Comparison of ENCODE assay signal across 17 cellular contexts in the genomic region with DNA sequence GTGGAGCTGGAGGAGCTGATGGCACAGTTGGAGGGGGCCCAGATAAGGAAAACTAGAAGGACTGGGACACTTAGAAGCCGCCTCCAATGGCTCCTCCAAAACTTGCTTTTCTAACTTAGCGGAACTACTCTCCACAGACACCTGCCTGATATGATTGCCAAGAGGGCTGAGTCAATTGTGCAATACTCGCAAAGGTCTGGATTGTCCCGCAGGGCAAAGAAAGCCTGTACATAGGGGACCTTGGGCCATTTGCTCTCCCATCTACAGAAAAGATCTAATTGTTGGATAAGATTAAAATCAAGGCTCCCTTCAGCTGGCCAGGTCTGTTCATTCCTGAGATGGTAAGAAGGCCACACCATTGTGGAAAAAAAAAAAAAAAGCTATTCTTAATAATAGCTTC.
DNase-seq lines count a peak whose midpoint lies in the region; ATAC-seq and TF ChIP-seq lines count a peak whose summit lies in the region.
"Had no signal": no experiment of that assay in that cellular context is flagged by ENCODE, and none has a peak within 500 bp of the region (broad histone marks: within the 10 kb centered on the region; RNA-seq: fewer than 3 reads in every experiment).

No MANE protein-coding gene starts in this region.

- H3K79me2 ChIP-seq in parathyroid adenoma: no peaks in the 10 kb centered on the region

- POLR2A ChIA-PET in activated naive CD8-positive, alpha-beta T cell treated with anti-CD3 and anti-CD28 coated beads, Interleukin-2, amount 10 ng/mL, durations not matched to agents 7 days and 5 days (lab: Charles Lee): no interaction called here

- peaks cover 3% of the 10 kb centered on the region for H3K27me3 Mint-ChIP-seq in activated naive CD8-positive, alpha-beta T cell treated with anti-CD3 and anti-CD28 coated beads, Interleukin-2, amount 10 ng/mL, durations not matched to agents 7 days and 5 days
- peaks cover 4% of the 10 kb centered on the region for H3K27me3 Mint-ChIP-seq in activated naive CD8-positive, alpha-beta T cell treated with anti-CD3 and anti-CD28 coated beads for 36 hours

- no peak overlapping the region for H3K4me3 Mint-ChIP-seq in activated naive CD8-positive, alpha-beta T cell treated with anti-CD3 and anti-CD28 coated beads, Interleukin-2, amount 10 ng/mL, durations not matched to agents 7 days and 5 days
- H3K4me3 Mint-ChIP-seq in activated naive CD8-positive, alpha-beta T cell treated with anti-CD3 and anti-CD28 coated beads for 36 hours: no peak overlapping the region
- H3K4me3 Mint-ChIP-seq: CD8-positive, alpha-beta memory T cell had no signal

- H3K4me3 ChIP-seq in liver (ENCODE audit: low read depth in 1 of 3, low read length in 3 of 3): no peak overlapping the region
- no peak overlapping the region for H3K4me3 ChIP-seq in parathyroid adenoma (ENCODE audit: low read depth, low read length)
- H3K4me3 ChIP-seq: BLaER1, HAP-1 had no signal

- H3K9me3 ChIP-seq in liver (ENCODE audit: control insufficient read depth in 4 of 4, low read length in 3 of 4): no peaks in the 10 kb centered on the region
- no peaks in the 10 kb centered on the region for H3K9me3 ChIP-seq in parathyroid adenoma (ENCODE audit: control insufficient read depth, low read length)
- H3K9me3 ChIP-seq: BLaER1, Caco-2, HAP-1 had no signal

- DNase-seq in activated naive CD8-positive, alpha-beta T cell treated with anti-CD3 and anti-CD28 coated beads, Interleukin-2, amount 10 ng/mL, durations not matched to agents 7 days and 5 days: no peak
- no peak for DNase-seq in activated naive CD8-positive, alpha-beta T cell treated with anti-CD3 and anti-CD28 coated beads for 36 hours
- DNase-seq in GM10266 (ENCODE audit: extremely low spot score): no peak
- DNase-seq: AML-193; Caco-2; CD8-positive, alpha-beta memory T cell; DMS53; GF-D8; GOT3 had no signal

- H3K9ac ChIP-seq in liver (ENCODE audit: low read depth in 1 of 2, low read length in 2 of 2) (no peak overlapping the region), parathyroid adenoma (no peak overlapping the region)
- H3K9ac ChIP-seq: BLaER1 had no signal

- H3K27me3 ChIP-seq in liver (ENCODE audit: control insufficient read depth in 4 of 4, insufficient read depth in 4 of 4, low read length in 3 of 4) (no peaks in the 10 kb centered on the region), parathyroid adenoma (ENCODE audit: control insufficient read depth, insufficient read depth, low read length) (no peaks in the 10 kb centered on the region)
- H3K27me3 ChIP-seq: BLaER1 had no signal

- H3K27ac ChIP-seq in liver (ENCODE audit: low read depth in 1 of 2, low read length in 2 of 2) (no peak overlapping the region), parathyroid adenoma (no peak overlapping the region)
- H3K27ac ChIP-seq: 22Rv1, BLaER1 had no signal

- no peaks in the 10 kb centered on the region for H3K36me3 Mint-ChIP-seq in activated naive CD8-positive, alpha-beta T cell treated with anti-CD3 and anti-CD28 coated beads, Interleukin-2, amount 10 ng/mL, durations not matched to agents 7 days and 5 days
- no peaks in the 10 kb centered on the region for H3K36me3 Mint-ChIP-seq in activated naive CD8-positive, alpha-beta T cell treated with anti-CD3 and anti-CD28 coated beads for 36 hours
- H3K36me3 Mint-ChIP-seq: CD8-positive, alpha-beta memory T cell had no signal

- no peaks in the 10 kb centered on the region for H3K9me3 Mint-ChIP-seq in activated naive CD8-positive, alpha-beta T cell treated with anti-CD3 and anti-CD28 coated beads, Interleukin-2, amount 10 ng/mL, durations not matched to agents 7 days and 5 days
- no peaks in the 10 kb centered on the region for H3K9me3 Mint-ChIP-seq in activated naive CD8-positive, alpha-beta T cell treated with anti-CD3 and anti-CD28 coated beads for 36 hours
- H3K9me3 Mint-ChIP-seq: CD8-positive, alpha-beta memory T cell had no signal

- WGBS in liver: 43% methylated on average over 4 of the region's 4 CpGs

- peak overlapping the region; percentile 25 for H2AFZ ChIP-seq in parathyroid adenoma

- no peak overlapping the region for H3K4me2 ChIP-seq in parathyroid adenoma (ENCODE audit: low read length)
- H3K4me2 ChIP-seq: BLaER1 had no signal

- H3K36me3 ChIP-seq in liver (ENCODE audit: control insufficient read depth in 4 of 4, insufficient read depth in 3 of 4, low read depth in 1 of 4, low read length in 3 of 4) (no peaks in the 10 kb centered on the region), parathyroid adenoma (ENCODE audit: control insufficient read depth, insufficient read depth, low read length) (no peaks in the 10 kb centered on the region)
- H3K36me3 ChIP-seq: BLaER1, HAP-1 had no signal

- H3K4me1 Mint-ChIP-seq in activated naive CD8-positive, alpha-beta T cell treated with anti-CD3 and anti-CD28 coated beads, Interleukin-2, amount 10 ng/mL, durations not matched to agents 7 days and 5 days: no peaks in the 10 kb centered on the region
- no peaks in the 10 kb centered on the region for H3K4me1 Mint-ChIP-seq in activated naive CD8-positive, alpha-beta T cell treated with anti-CD3 and anti-CD28 coated beads for 36 hours
- H3K4me1 Mint-ChIP-seq: CD8-positive, alpha-beta memory T cell had no signal

- ATAC-seq in activated naive CD8-positive, alpha-beta T cell treated with anti-CD3 and anti-CD28 coated beads, Interleukin-2, amount 10 ng/mL, durations not matched to agents 7 days and 5 days (ENCODE audit: low read depth): no peak
- ATAC-seq in HG03139 (IDR thresholded peaks at IDR 0.05; ENCODE audit: unreplicated experiment) (no peak), GM18502 (IDR thresholded peaks at IDR 0.05; ENCODE audit: poor library complexity, unreplicated experiment) (no peak), GM21423 (IDR thresholded peaks at IDR 0.05; ENCODE audit: unreplicated experiment) (no peak)

- peak in 1 of 2 donors; percentile 31 for TF ChIP-seq RAD21 in liver (IDR thresholded peaks at IDR 0.05)

- TF ChIP-seq CTCF in liver (IDR thresholded peaks at IDR 0.05; ENCODE audit: low read depth, low read length, missing input control) (no peak), parathyroid adenoma (IDR thresholded peaks at IDR 0.05) (no peak), GM10266 (IDR thresholded peaks at IDR 0.05; ENCODE audit: control insufficient read depth, insufficient read depth, low read depth, missing control alignments) (no peak)

- H3K27ac Mint-ChIP-seq in activated naive CD8-positive, alpha-beta T cell treated with anti-CD3 and anti-CD28 coated beads, Interleukin-2, amount 10 ng/mL, durations not matched to agents 7 days and 5 days: peak overlapping the region; percentile 25
- H3K27ac Mint-ChIP-seq in activated naive CD8-positive, alpha-beta T cell treated with anti-CD3 and anti-CD28 coated beads for 36 hours: no peak overlapping the region
- H3K27ac Mint-ChIP-seq: CD8-positive, alpha-beta memory T cell had no signal

- H3K4me1 ChIP-seq in liver (ENCODE audit: control insufficient read depth in 4 of 4, insufficient read depth in 4 of 4, low read length in 3 of 4) (peaks cover 0 to 4% (median 1%) of the 10 kb centered on the region in 4 donors), parathyroid adenoma (no peaks in the 10 kb centered on the region)
- H3K4me1 ChIP-seq: BLaER1, HAP-1 had no signal

TF ChIP-seq in liver, 16 proteins besides CTCF, POLR2A, EP300 and RAD21:
- TF ChIP-seq HNF4A (conservative IDR thresholded peaks at IDR 0.05): peak; percentile 51 to 61
- TF ChIP-seq, protein P1, sequence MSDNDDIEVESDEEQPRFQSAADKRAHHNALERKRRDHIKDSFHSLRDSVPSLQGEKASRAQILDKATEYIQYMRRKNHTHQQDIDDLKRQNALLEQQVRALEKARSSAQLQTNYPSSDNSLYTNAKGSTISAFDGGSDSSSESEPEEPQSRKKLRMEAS (IDR thresholded peaks at IDR 0.05): no peak
- TF ChIP-seq YY1 (IDR thresholded peaks at IDR 0.05): no peak
- peak; percentile 11 to 31 for TF ChIP-seq RXRA (IDR thresholded peaks at IDR 0.05)
- TF ChIP-seq, protein P2, sequence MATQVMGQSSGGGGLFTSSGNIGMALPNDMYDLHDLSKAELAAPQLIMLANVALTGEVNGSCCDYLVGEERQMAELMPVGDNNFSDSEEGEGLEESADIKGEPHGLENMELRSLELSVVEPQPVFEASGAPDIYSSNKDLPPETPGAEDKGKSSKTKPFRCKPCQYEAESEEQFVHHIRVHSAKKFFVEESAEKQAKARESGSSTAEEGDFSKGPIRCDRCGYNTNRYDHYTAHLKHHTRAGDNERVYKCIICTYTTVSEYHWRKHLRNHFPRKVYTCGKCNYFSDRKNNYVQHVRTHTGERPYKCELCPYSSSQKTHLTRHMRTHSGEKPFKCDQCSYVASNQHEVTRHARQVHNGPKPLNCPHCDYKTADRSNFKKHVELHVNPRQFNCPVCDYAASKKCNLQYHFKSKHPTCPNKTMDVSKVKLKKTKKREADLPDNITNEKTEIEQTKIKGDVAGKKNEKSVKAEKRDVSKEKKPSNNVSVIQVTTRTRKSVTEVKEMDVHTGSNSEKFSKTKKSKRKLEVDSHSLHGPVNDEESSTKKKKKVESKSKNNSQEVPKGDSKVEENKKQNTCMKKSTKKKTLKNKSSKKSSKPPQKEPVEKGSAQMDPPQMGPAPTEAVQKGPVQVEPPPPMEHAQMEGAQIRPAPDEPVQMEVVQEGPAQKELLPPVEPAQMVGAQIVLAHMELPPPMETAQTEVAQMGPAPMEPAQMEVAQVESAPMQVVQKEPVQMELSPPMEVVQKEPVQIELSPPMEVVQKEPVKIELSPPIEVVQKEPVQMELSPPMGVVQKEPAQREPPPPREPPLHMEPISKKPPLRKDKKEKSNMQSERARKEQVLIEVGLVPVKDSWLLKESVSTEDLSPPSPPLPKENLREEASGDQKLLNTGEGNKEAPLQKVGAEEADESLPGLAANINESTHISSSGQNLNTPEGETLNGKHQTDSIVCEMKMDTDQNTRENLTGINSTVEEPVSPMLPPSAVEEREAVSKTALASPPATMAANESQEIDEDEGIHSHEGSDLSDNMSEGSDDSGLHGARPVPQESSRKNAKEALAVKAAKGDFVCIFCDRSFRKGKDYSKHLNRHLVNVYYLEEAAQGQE (IDR thresholded peaks at IDR 0.05): no peak
- TF ChIP-seq, protein P3, sequence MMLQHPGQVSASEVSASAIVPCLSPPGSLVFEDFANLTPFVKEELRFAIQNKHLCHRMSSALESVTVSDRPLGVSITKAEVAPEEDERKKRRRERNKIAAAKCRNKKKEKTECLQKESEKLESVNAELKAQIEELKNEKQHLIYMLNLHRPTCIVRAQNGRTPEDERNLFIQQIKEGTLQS (IDR thresholded peaks at IDR 0.05): peak; percentile 17
TF ChIP-seq in liver: peak in this region for 3.
